Comparison of ENCODE assay signal across 9 cellular contexts in genomic region chr20:61263084-61263695, GRCh38. TPM values are rescaled to one million over a fixed set of nuclear protein-coding genes. Genes with fewer than 3 reads are reported as not detected.
DNase-seq lines count a peak whose midpoint lies in the region; ATAC-seq and TF ChIP-seq lines count a peak whose summit lies in the region.
"Had no signal": no experiment of that assay in that cellular context is flagged by ENCODE, and none has a peak within 500 bp of the region (broad histone marks: within the 10 kb centered on the region; RNA-seq: fewer than 3 reads in every experiment).

No MANE protein-coding gene starts in this region.

- H3K27ac Mint-ChIP-seq in WTC11: no peak overlapping the region
- H3K27ac Mint-ChIP-seq in T-helper 2 cell treated with Interferon-gamma antibody and Interleukin-4, amounts not matched to agents 5 μg/mL and 100 μg/mL, for 36 hours: no peak overlapping the region
- H3K27ac Mint-ChIP-seq: activated naive CD4-positive, alpha-beta T cell treated with anti-CD3 and anti-CD28 coated beads, Interleukin-2, amount 50 U/mL, for 24 hours had no signal

- H3K9me3 Mint-ChIP-seq in WTC11: peaks cover 17% of the 10 kb centered on the region
- no peaks in the 10 kb centered on the region for H3K9me3 Mint-ChIP-seq in T-helper 2 cell treated with Interferon-gamma antibody and Interleukin-4, amounts not matched to agents 5 μg/mL and 100 μg/mL, for 36 hours
- H3K9me3 Mint-ChIP-seq: activated naive CD4-positive, alpha-beta T cell treated with anti-CD3 and anti-CD28 coated beads, Interleukin-2, amount 50 U/mL, for 24 hours had no signal

- H3K36me3 Mint-ChIP-seq in WTC11: peaks cover 23% of the 10 kb centered on the region
- H3K36me3 Mint-ChIP-seq in T-helper 2 cell treated with Interferon-gamma antibody and Interleukin-4, amounts not matched to agents 5 μg/mL and 100 μg/mL, for 36 hours (ENCODE audit: low read depth): no peaks in the 10 kb centered on the region
- H3K36me3 Mint-ChIP-seq: activated naive CD4-positive, alpha-beta T cell treated with anti-CD3 and anti-CD28 coated beads, Interleukin-2, amount 50 U/mL, for 24 hours had no signal

- POLR2A ChIA-PET in WTC11 (lab: Charles Lee): no interaction called here

- CTCF ChIA-PET in WTC11 (lab: Charles Lee): interaction anchor here (0.7 to 1.7 kb wide), 5 partner anchors 9 to 304 kb away, joined by 3 to 9 read pairs (median 3); no protein-coding TSS in a partner anchor

- H3K27me3 Mint-ChIP-seq in WTC11 (ENCODE audit: low read depth): peaks cover 33% of the 10 kb centered on the region
- H3K27me3 Mint-ChIP-seq in T-helper 2 cell treated with Interferon-gamma antibody and Interleukin-4, amounts not matched to agents 5 μg/mL and 100 μg/mL, for 36 hours (ENCODE audit: low read depth): no peaks in the 10 kb centered on the region

- peaks cover 17% of the 10 kb centered on the region for H3K4me1 Mint-ChIP-seq in WTC11
- no peaks in the 10 kb centered on the region for H3K4me1 Mint-ChIP-seq in T-helper 2 cell treated with Interferon-gamma antibody and Interleukin-4, amounts not matched to agents 5 μg/mL and 100 μg/mL, for 36 hours (ENCODE audit: low read depth)
- H3K4me1 Mint-ChIP-seq: activated naive CD4-positive, alpha-beta T cell treated with anti-CD3 and anti-CD28 coated beads, Interleukin-2, amount 50 U/mL, for 24 hours had no signal

- peak; percentile 14 for DNase-seq in activated gamma-delta T cell treated with Interleukin-2 at 50 U/mL for 16 hours
- no peak for DNase-seq in activated gamma-delta T cell (lab: John Stamatoyannopoulos, UW)
- peak; percentile 75 for DNase-seq in WTC11 (ENCODE audit: low spot score)
- peak in 1 of 2 donors; percentile 70 for DNase-seq in foreskin fibroblast
- peak; percentile 4 to 58 for DNase-seq in stimulated activated CD4-positive, alpha-beta T cell treated with anti-CD3 and anti-CD28 coated beads, Interleukin-4, amount 100 ng/mL, for 48 hours (ENCODE audit: low read depth in 2 of 2)
- DNase-seq in T-helper 2 cell treated with Interferon-gamma antibody and Interleukin-4, amounts not matched to agents 5 μg/mL and 100 μg/mL, for 36 hours (ENCODE audit: low spot score): no peak
- no peak for DNase-seq in NCI-H2029 (lab: John Stamatoyannopoulos, UW)

- ATAC-seq in WTC11: peak; percentile 26; the same call in 1 of the 2 replicates
- no peak for ATAC-seq in HG03342 (IDR thresholded peaks at IDR 0.05; ENCODE audit: unreplicated experiment)

- peak; percentile 90 for TF ChIP-seq CTCF in WTC11 (IDR thresholded peaks at IDR 0.05)
- TF ChIP-seq CTCF in foreskin fibroblast (IDR thresholded peaks at IDR 0.05; ENCODE audit: low read depth, low read length): peak; percentile 99

- peak overlapping the region; percentile 52 for H3K4me3 Mint-ChIP-seq in WTC11
- H3K4me3 Mint-ChIP-seq in T-helper 2 cell treated with Interferon-gamma antibody and Interleukin-4, amounts not matched to agents 5 μg/mL and 100 μg/mL, for 36 hours: no peak overlapping the region
- H3K4me3 Mint-ChIP-seq: activated naive CD4-positive, alpha-beta T cell treated with anti-CD3 and anti-CD28 coated beads, Interleukin-2, amount 50 U/mL, for 24 hours had no signal

- no peak overlapping the region for H3K4me3 ChIP-seq in foreskin fibroblast (ENCODE audit: low read depth in 1 of 2, low read length in 2 of 2)

TF ChIP-seq in WTC11, 78 proteins besides CTCF, POLR2A, EP300 and RAD21:
- TF ChIP-seq PRDM15 (CRISPR knock-in tag; IDR thresholded peaks at IDR 0.05) (no peak), ZBTB43 (CRISPR knock-in tag; IDR thresholded peaks at IDR 0.05) (no peak), GTF2I (CRISPR knock-in tag; conservative IDR thresholded peaks at IDR 0.05) (no peak), ZNF416 (CRISPR knock-in tag; IDR thresholded peaks at IDR 0.05) (no peak), NFATC4 (CRISPR knock-in tag; IDR thresholded peaks at IDR 0.05) (no peak)

RNA-seq across cellular contexts. Expression of gene CDH4, which starts 11.1 kb away (rescaled TPM):
- 4.8 to 5.3 TPM (median 4.9 TPM) in 3 replicates for total RNA-seq in WTC11 (2021)

Comparison
In these comparisons a context has a peak if more than half of its experiments do, and no peak if none do; other contexts are left out.
1. DNase-seq: peak in activated gamma-delta T cell treated with Interleukin-2 at 50 U/mL for 16 hours (single experiment), WTC11 (single experiment) and stimulated activated CD4-positive, alpha-beta T cell treated with anti-CD3 and anti-CD28 coated beads, Interleukin-4, amount 100 ng/mL, for 48 hours (2 of 2); none in activated gamma-delta T cell (single experiment), T-helper 2 cell treated with Interferon-gamma antibody and Interleukin-4, amounts not matched to agents 5 μg/mL and 100 μg/mL, for 36 hours (single experiment) and NCI-H2029 (single experiment).